Comparison of ENCODE assay signal across 8 cellular contexts in the genomic region with DNA sequence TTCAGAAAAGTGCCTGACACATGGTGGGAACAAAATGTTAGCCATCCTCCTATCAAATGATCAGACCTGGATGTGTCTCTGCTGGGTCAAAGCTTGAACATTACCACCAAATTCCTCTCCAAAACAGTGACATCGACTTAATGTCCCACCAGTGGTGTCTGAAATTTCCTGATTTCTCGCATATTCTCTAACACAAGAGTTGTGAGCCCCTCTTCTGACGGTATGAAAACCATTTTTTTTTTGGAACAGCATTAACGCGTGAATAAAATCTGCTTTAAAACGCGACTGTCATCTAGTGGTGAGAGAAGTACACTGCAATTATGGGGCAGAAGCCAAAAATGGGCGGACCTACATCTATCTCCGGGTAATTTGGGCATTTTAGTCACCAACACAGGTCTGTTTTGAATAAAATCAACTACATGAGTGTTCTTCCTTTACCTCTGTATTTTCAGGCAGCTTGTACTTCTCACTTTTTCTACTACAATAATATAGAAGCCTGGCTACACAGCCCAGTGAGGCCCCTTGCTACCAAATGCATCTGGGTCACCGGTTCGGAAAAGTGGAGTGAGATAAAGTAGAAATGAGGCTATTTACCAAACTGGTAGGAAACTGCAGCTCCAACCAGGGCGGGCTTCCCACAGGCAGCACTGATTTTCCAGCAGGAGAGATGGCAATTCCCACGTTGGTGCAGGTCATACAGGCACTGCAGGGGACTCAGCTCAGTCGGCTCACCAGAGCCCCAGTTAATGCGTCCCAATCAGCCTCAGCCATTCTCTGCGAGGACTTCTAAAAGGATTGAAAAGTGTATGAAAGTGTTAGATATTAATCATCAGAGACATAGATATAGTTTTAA. TPM values are rescaled to one million over a fixed set of nuclear protein-coding genes. Genes with fewer than 3 reads are reported as not detected.
DNase-seq lines count a peak whose midpoint lies in the region; ATAC-seq, FAIRE-seq and TF ChIP-seq lines count a peak whose summit lies in the region.

No MANE protein-coding gene starts in this region.

- H3K4me1 ChIP-seq in pancreas, result peaks cover 0 to 3% (median 0%) of the 10 kb centered on the region in 3 donors

- no peak overlapping the region for H3K27ac Mint-ChIP-seq in activated T-cell treated with anti-CD3 and anti-CD28 coated beads, Interleukin-2, amount 50 U/mL, for 72 hours

- 18 to 19% methylated on average over 16 of the region's 16 CpGs for WGBS in pancreas, 2 donors

- no peaks in the 10 kb centered on the region for H3K36me3 ChIP-seq in pancreas

- H3K27me3 Mint-ChIP-seq in activated T-cell treated with anti-CD3 and anti-CD28 coated beads, Interleukin-2, amount 50 U/mL, for 72 hours (ENCODE audit: low read depth), result peaks cover 5% of the 10 kb centered on the region

- intact Hi-C loops in pancreas (cut with DNase I), result loop anchor here in 2 of 3 donors (5.0 kb wide), 1 partner anchor 489 kb away; no protein-coding TSS in a partner anchor

- TF ChIP-seq POLR2A in GM18505 (IDR thresholded peaks at IDR 0.05; ENCODE audit: borderline replicate concordance, extremely low read depth, insufficient read depth, insufficient read length), result no peak

- no peaks in the 10 kb centered on the region for H3K9me3 ChIP-seq in pancreas

- ATAC-seq in HG02981 (IDR thresholded peaks at IDR 0.05; ENCODE audit: unreplicated experiment) (peak; percentile 49), pancreas (peak; percentile 65 to 92 (median 86)), GM18858 (IDR thresholded peaks at IDR 0.05; ENCODE audit: unreplicated experiment) (no peak), GM18505 (IDR thresholded peaks at IDR 0.05; ENCODE audit: unreplicated experiment) (no peak)
- ATAC-seq in activated T-cell treated with anti-CD3 and anti-CD28 coated beads, Interleukin-2, amount 50 U/mL, for 72 hours (replicated peaks in 1 of 2), result peak; percentile 39 to 43

- H3K27me3 ChIP-seq in pancreas, result no peaks in the 10 kb centered on the region

- no peak overlapping the region for H3K27ac ChIP-seq in pancreas

- DNase-seq in ELR (ENCODE audit: low read depth) (peak; percentile 77), NCI-H748 (lab: John Stamatoyannopoulos, UW; ENCODE audit: unreplicated experiment) (peak; percentile 68), foreskin melanocyte (peak; percentile 54), pancreas (peak in 2 of 6 donors; percentile 24 to 61)
- DNase-seq in activated T-cell treated with anti-CD3 and anti-CD28 coated beads, Interleukin-2, amount 50 U/mL, for 72 hours, result peak; percentile 45 to 58

- no peak overlapping the region for H3K4me3 ChIP-seq in pancreas

- no peaks in the 10 kb centered on the region for H3K36me3 Mint-ChIP-seq in activated T-cell treated with anti-CD3 and anti-CD28 coated beads, Interleukin-2, amount 50 U/mL, for 72 hours (ENCODE audit: insufficient read depth in 2 of 2)

- H3K4me3 Mint-ChIP-seq in activated T-cell treated with anti-CD3 and anti-CD28 coated beads, Interleukin-2, amount 50 U/mL, for 72 hours, result no peak overlapping the region

- H3K9me3 Mint-ChIP-seq in activated T-cell treated with anti-CD3 and anti-CD28 coated beads, Interleukin-2, amount 50 U/mL, for 72 hours, result no peaks in the 10 kb centered on the region

- TF ChIP-seq CTCF in pancreas (IDR thresholded peaks at IDR 0.05), result peak; percentile 73 to 94 (median 90)

- FAIRE-seq in pancreas (lab: Jason Lieb, UNC), result peak; percentile 39

- peaks cover 29% of the 10 kb centered on the region for H3K4me1 Mint-ChIP-seq in activated T-cell treated with anti-CD3 and anti-CD28 coated beads, Interleukin-2, amount 50 U/mL, for 72 hours (ENCODE audit: low read depth)

RNA-seq across cellular contexts. Expression of a gene that starts 27.4 kb away (rescaled TPM):
- total RNA-seq in activated T-cell treated with anti-CD3 and anti-CD28 coated beads, Interleukin-2, amount 50 U/mL, for 72 hours, result 10 to 100 TPM; 41.1 to 47.0 TPM
- 1 to 10 TPM; 4.0 to 7.4 (median 6.1) TPM for total RNA-seq in pancreas
- 1 to 10 TPM; 6.1 to 7.6 TPM for polyA plus RNA-seq in pancreas

RNA-seq across cellular contexts. Expression of a gene that starts 27.6 kb away (rescaled TPM):
- total RNA-seq in activated T-cell treated with anti-CD3 and anti-CD28 coated beads, Interleukin-2, amount 50 U/mL, for 72 hours, result 100 to 1,000 TPM; 207 to 208 TPM
- 10 to 100 TPM; 20.5 to 35.7 (median 27.2) TPM for total RNA-seq in pancreas
- 10 to 100 TPM; 34.2 to 38.4 TPM for polyA plus RNA-seq in pancreas

Comparison
In these comparisons a context has a peak if more than half of its experiments do, and no peak if none do; other contexts are left out.
1. ATAC-seq: peak in HG02981 (single experiment), activated T-cell treated with anti-CD3 and anti-CD28 coated beads, Interleukin-2, amount 50 U/mL, for 72 hours (2 of 2) and pancreas (4 of 4); none in GM18858 (single experiment) and GM18505 (single experiment).
2. RNA of a gene that starts 27.4 kb away (total RNA-seq): 41.1 to 47.0 TPM in activated T-cell treated with anti-CD3 and anti-CD28 coated beads, Interleukin-2, amount 50 U/mL, for 72 hours; 4.0 to 7.4 TPM in pancreas; every median in the first group is over 4 times any median in the second.
3. RNA of a gene that starts 27.6 kb away (total RNA-seq): 207 to 208 TPM in activated T-cell treated with anti-CD3 and anti-CD28 coated beads, Interleukin-2, amount 50 U/mL, for 72 hours; 20.5 to 35.7 TPM in pancreas; every median in the first group is over 4 times any median in the second.